Comparison of ENCODE assay signal across 18 cellular contexts in the genomic region with DNA sequence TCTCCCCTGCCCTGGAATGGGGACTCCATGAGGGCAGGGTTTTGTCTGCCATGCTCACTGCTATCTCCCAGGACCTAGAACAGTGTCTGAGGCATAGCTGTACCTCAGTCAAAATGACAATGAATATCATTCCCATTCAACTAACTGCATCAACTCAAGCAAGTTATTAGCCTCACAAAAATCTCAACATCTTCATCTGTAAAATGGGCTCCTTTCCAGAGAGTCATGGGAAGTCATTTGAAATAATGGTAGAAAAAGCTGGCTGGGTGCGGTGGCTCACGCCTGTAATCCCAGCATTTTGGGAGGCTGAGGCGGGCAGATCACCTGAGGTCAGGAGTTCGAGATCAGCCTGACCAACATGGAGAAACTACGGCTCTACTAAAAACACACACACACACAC. TPM values are rescaled to one million over a fixed set of nuclear protein-coding genes. Genes with fewer than 3 reads are reported as not detected.
A peak's percentile ranks its signal among the peaks of the same experiment; 100 is the strongest.
DNase-seq lines count a peak whose midpoint lies in the region; ATAC-seq and TF ChIP-seq lines count a peak whose summit lies in the region.
"Had no signal": no experiment of that assay in that cellular context is flagged by ENCODE, and none has a peak within 500 bp of the region (broad histone marks: within the 10 kb centered on the region; RNA-seq: fewer than 3 reads in every experiment).

No MANE protein-coding gene starts in this region.

- H3K4me3 ChIP-seq in skin epidermis (no peak overlapping the region), body of pancreas (no peak overlapping the region)
- H3K4me3 ChIP-seq: HAP-1 had no signal

- no peaks in the 10 kb centered on the region for H3K27me3 Mint-ChIP-seq in activated CD4-positive, alpha-beta T cell treated with anti-CD3 and anti-CD28 coated beads, Interleukin-2, amount 10 ng/mL, durations not matched to agents 24 days and 14 days
- H3K27me3 Mint-ChIP-seq in activated CD4-positive, alpha-beta memory T cell treated with anti-CD3 and anti-CD28 coated beads, Interleukin-2, amount 10 ng/mL, durations not matched to agents 7 days and 5 days: no peaks in the 10 kb centered on the region
- peaks cover 13% of the 10 kb centered on the region for H3K27me3 Mint-ChIP-seq in glutamatergic neuron (ENCODE audit: unreplicated experiment)

- intact Hi-C loops in activated CD4-positive, alpha-beta T cell treated with anti-CD3 and anti-CD28 coated beads, Interleukin-2, amount 10 ng/mL, durations not matched to agents 24 days and 14 days (cut with micrococcal nuclease): no loop called here
- intact Hi-C loops in body of pancreas (cut with DNase I): no loop called here

- no peak for TF ChIP-seq POLR2A in body of pancreas (IDR thresholded peaks at IDR 0.05)

- H3K36me3 ChIP-seq in body of pancreas (replicated peaks in 1 of 2; ENCODE audit: insufficient read depth in 1 of 2, low read depth in 2 of 2): no peaks in the 10 kb centered on the region
- H3K36me3 ChIP-seq: brain microvascular endothelial cell, HAP-1 had no signal

- WGBS in body of pancreas, 2 donors: 75 to 90% methylated on average over 5 of the region's 5 CpGs

- H3K4me3 Mint-ChIP-seq in activated CD4-positive, alpha-beta T cell treated with anti-CD3 and anti-CD28 coated beads, Interleukin-2, amount 10 ng/mL, durations not matched to agents 24 days and 14 days: peak overlapping the region; percentile 68
- H3K4me3 Mint-ChIP-seq in activated CD4-positive, alpha-beta memory T cell treated with anti-CD3 and anti-CD28 coated beads, Interleukin-2, amount 10 ng/mL, durations not matched to agents 7 days and 5 days: peak overlapping the region; percentile 12
- peak overlapping the region; percentile 12 for H3K4me3 Mint-ChIP-seq in glutamatergic neuron (ENCODE audit: unreplicated experiment)

- CTCF ChIA-PET in activated CD4-positive, alpha-beta memory T cell treated with anti-CD3 and anti-CD28 coated beads, Interleukin-2, amount 10 ng/mL, durations not matched to agents 7 days and 5 days (lab: Charles Lee): interaction anchor here (7.8 kb wide), 1 partner anchor 13 kb away, joined by 90 read pairs; the partner anchor contains the start of gene CDK9

- H3K27ac Mint-ChIP-seq in activated CD4-positive, alpha-beta T cell treated with anti-CD3 and anti-CD28 coated beads, Interleukin-2, amount 10 ng/mL, durations not matched to agents 24 days and 14 days: peak overlapping the region; percentile 84
- peak overlapping the region; percentile 78 for H3K27ac Mint-ChIP-seq in activated CD4-positive, alpha-beta memory T cell treated with anti-CD3 and anti-CD28 coated beads, Interleukin-2, amount 10 ng/mL, durations not matched to agents 7 days and 5 days
- H3K27ac Mint-ChIP-seq in glutamatergic neuron (ENCODE audit: unreplicated experiment): peak overlapping the region; percentile 25

- peaks cover 50% of the 10 kb centered on the region for H3K36me3 Mint-ChIP-seq in activated CD4-positive, alpha-beta T cell treated with anti-CD3 and anti-CD28 coated beads, Interleukin-2, amount 10 ng/mL, durations not matched to agents 24 days and 14 days (ENCODE audit: low read depth)
- peaks cover 89% of the 10 kb centered on the region for H3K36me3 Mint-ChIP-seq in activated CD4-positive, alpha-beta memory T cell treated with anti-CD3 and anti-CD28 coated beads, Interleukin-2, amount 10 ng/mL, durations not matched to agents 7 days and 5 days (ENCODE audit: low read depth)
- H3K36me3 Mint-ChIP-seq in glutamatergic neuron (ENCODE audit: unreplicated experiment): no peaks in the 10 kb centered on the region

- peaks cover 15% of the 10 kb centered on the region for H3K4me1 ChIP-seq in body of pancreas

- H3K9me3 Mint-ChIP-seq in activated CD4-positive, alpha-beta T cell treated with anti-CD3 and anti-CD28 coated beads, Interleukin-2, amount 10 ng/mL, durations not matched to agents 24 days and 14 days: no peaks in the 10 kb centered on the region
- no peaks in the 10 kb centered on the region for H3K9me3 Mint-ChIP-seq in activated CD4-positive, alpha-beta memory T cell treated with anti-CD3 and anti-CD28 coated beads, Interleukin-2, amount 10 ng/mL, durations not matched to agents 7 days and 5 days
- H3K9me3 Mint-ChIP-seq in glutamatergic neuron (ENCODE audit: unreplicated experiment): peaks cover 10% of the 10 kb centered on the region

- no peak for DNase-seq in activated CD4-positive, alpha-beta T cell treated with anti-CD3 and anti-CD28 coated beads, Interleukin-2, amount 10 ng/mL, durations not matched to agents 24 days and 14 days
- no peak for DNase-seq in activated CD4-positive, alpha-beta T cell treated with anti-CD3 and anti-CD28 coated beads, Interleukin-2, amount 50 U/mL, for 1 hour
- DNase-seq in activated CD4-positive, alpha-beta memory T cell treated with anti-CD3 and anti-CD28 coated beads, Interleukin-2, amount 10 ng/mL, durations not matched to agents 7 days and 5 days: no peak
- no peak for DNase-seq in glutamatergic neuron
- no peak for DNase-seq in NCI-H1092 treated with DMSO at 0.1 percent for 48 hours (lab: John Stamatoyannopoulos, UW)
- no peak for DNase-seq in COR-L47 (lab: John Stamatoyannopoulos, UW)
- DNase-seq in body of pancreas: no peak
- DNase-seq: brain microvascular endothelial cell, DMS79, hippocampal formation, midbrain, NCI-H1105 had no signal

- H3K27me3 ChIP-seq in body of pancreas: no peaks in the 10 kb centered on the region
- H3K27me3 ChIP-seq: brain microvascular endothelial cell had no signal

- TF ChIP-seq CTCF in glutamatergic neuron (IDR thresholded peaks at IDR 0.05; ENCODE audit: partially characterized antibody, unreplicated experiment) (no peak), body of pancreas (IDR thresholded peaks at IDR 0.05) (no peak)

- H3K27ac ChIP-seq in skin epidermis: peak overlapping the region in 18 of 21 experiments; percentile 10 to 88 (median 78)
- peak overlapping the region in 1 of 4 donors; percentile 2 for H3K27ac ChIP-seq in body of pancreas

- H3K4me1 Mint-ChIP-seq in activated CD4-positive, alpha-beta T cell treated with anti-CD3 and anti-CD28 coated beads, Interleukin-2, amount 10 ng/mL, durations not matched to agents 24 days and 14 days: peaks cover 67% of the 10 kb centered on the region
- peaks cover 85% of the 10 kb centered on the region for H3K4me1 Mint-ChIP-seq in activated CD4-positive, alpha-beta memory T cell treated with anti-CD3 and anti-CD28 coated beads, Interleukin-2, amount 10 ng/mL, durations not matched to agents 7 days and 5 days
- H3K4me1 Mint-ChIP-seq in glutamatergic neuron (ENCODE audit: low read depth, unreplicated experiment): peaks cover 29% of the 10 kb centered on the region

- POLR2A ChIA-PET in activated CD4-positive, alpha-beta memory T cell treated with anti-CD3 and anti-CD28 coated beads, Interleukin-2, amount 10 ng/mL, durations not matched to agents 7 days and 5 days (lab: Charles Lee): interaction anchor here (1.0 to 4.6 kb wide), 5 partner anchors 9 to 135 kb away, joined by 3 to 77 read pairs (median 6); partner anchors contain the start of genes CDK9, SH2D3C and TOR2A

- no peak for ATAC-seq in body of pancreas

- no peaks in the 10 kb centered on the region for H3K9me3 ChIP-seq in body of pancreas
- H3K9me3 ChIP-seq: HAP-1 had no signal

RNA-seq across cellular contexts. Expression of gene SH2D3C, which starts 9.4 kb away (rescaled TPM):
- total RNA-seq in activated CD4-positive, alpha-beta T cell treated with anti-CD3 and anti-CD28 coated beads, Interleukin-2, amount 10 ng/mL, durations not matched to agents 24 days and 14 days: 22.2 and 23.3 TPM in 2 replicates
- total RNA-seq in activated CD4-positive, alpha-beta memory T cell treated with anti-CD3 and anti-CD28 coated beads, Interleukin-2, amount 10 ng/mL, durations not matched to agents 7 days and 5 days: 10 to 100 TPM; 80.8 to 81.9 TPM
- 71.7 TPM for total RNA-seq in glutamatergic neuron (ENCODE audit: unreplicated experiment)
- total RNA-seq in body of pancreas: 1 to 10 TPM; 3.3 to 4.2 TPM
- total RNA-seq: A673, HT-29 had no signal

RNA-seq across cellular contexts. Expression of gene CDK9, which starts 16.7 kb away (rescaled TPM):
- 79.1 and 96.4 TPM in 2 replicates for total RNA-seq in activated CD4-positive, alpha-beta T cell treated with anti-CD3 and anti-CD28 coated beads, Interleukin-2, amount 10 ng/mL, durations not matched to agents 24 days and 14 days
- 100 to 1,000 TPM; 112 to 115 TPM for total RNA-seq in activated CD4-positive, alpha-beta memory T cell treated with anti-CD3 and anti-CD28 coated beads, Interleukin-2, amount 10 ng/mL, durations not matched to agents 7 days and 5 days
- total RNA-seq in glutamatergic neuron (ENCODE audit: unreplicated experiment) (83.9 TPM), body of pancreas (10 to 100 TPM; 51.4 to 58.7 TPM)

RNA-seq across cellular contexts. Expression of gene FPGS, which starts 33.6 kb away (rescaled TPM):
- total RNA-seq in activated CD4-positive, alpha-beta T cell treated with anti-CD3 and anti-CD28 coated beads, Interleukin-2, amount 10 ng/mL, durations not matched to agents 24 days and 14 days: 126 and 128 TPM in 2 replicates
- total RNA-seq in activated CD4-positive, alpha-beta memory T cell treated with anti-CD3 and anti-CD28 coated beads, Interleukin-2, amount 10 ng/mL, durations not matched to agents 7 days and 5 days: 10 to 100 TPM; 65.6 to 65.8 TPM
- total RNA-seq in glutamatergic neuron (ENCODE audit: unreplicated experiment) (44.2 TPM), body of pancreas (10 to 100 TPM; 58.4 to 80.4 TPM)

RNA-seq across cellular contexts. Expression of gene TOR2A, which starts 34.0 kb away (rescaled TPM):
- total RNA-seq in activated CD4-positive, alpha-beta T cell treated with anti-CD3 and anti-CD28 coated beads, Interleukin-2, amount 10 ng/mL, durations not matched to agents 24 days and 14 days: 20.4 and 21.4 TPM in 2 replicates
- total RNA-seq in activated CD4-positive, alpha-beta memory T cell treated with anti-CD3 and anti-CD28 coated beads, Interleukin-2, amount 10 ng/mL, durations not matched to agents 7 days and 5 days: 10 to 100 TPM; 20.6 to 23.3 TPM
- total RNA-seq in glutamatergic neuron (ENCODE audit: unreplicated experiment) (27.5 TPM), body of pancreas (10 to 100 TPM in 1 of 2 donors, 1 to 10 TPM in 1; 8.3 to 14.2 TPM)

RNA-seq across cellular contexts. Expression of gene TTC16, which starts 53.2 kb away (rescaled TPM):
- not detected in 2 replicates for total RNA-seq in activated CD4-positive, alpha-beta T cell treated with anti-CD3 and anti-CD28 coated beads, Interleukin-2, amount 10 ng/mL, durations not matched to agents 24 days and 14 days
- total RNA-seq in activated CD4-positive, alpha-beta memory T cell treated with anti-CD3 and anti-CD28 coated beads, Interleukin-2, amount 10 ng/mL, durations not matched to agents 7 days and 5 days: 1 to 10 TPM; 5.0 to 5.2 TPM
- total RNA-seq in glutamatergic neuron (ENCODE audit: unreplicated experiment): not detected
- total RNA-seq in body of pancreas: under 1 TPM; under 0.01 to 0.52 TPM
- total RNA-seq: A673, HT-29, NCI-H460, urinary bladder had no signal

Comparison
In these comparisons a context has a peak if more than half of its experiments do, and no peak if none do; other contexts are left out.
1. H3K27ac Mint-ChIP-seq: peak in every context shown above with its lines; median percentile 84 in activated CD4-positive, alpha-beta T cell treated with anti-CD3 and anti-CD28 coated beads, Interleukin-2, amount 10 ng/mL, durations not matched to agents 24 days and 14 days; 78 in activated CD4-positive, alpha-beta memory T cell treated with anti-CD3 and anti-CD28 coated beads, Interleukin-2, amount 10 ng/mL, durations not matched to agents 7 days and 5 days; 25 in glutamatergic neuron.
2. H3K4me3 Mint-ChIP-seq: peak in every context shown above with its lines; median percentile 68 in activated CD4-positive, alpha-beta T cell treated with anti-CD3 and anti-CD28 coated beads, Interleukin-2, amount 10 ng/mL, durations not matched to agents 24 days and 14 days; 12 in activated CD4-positive, alpha-beta memory T cell treated with anti-CD3 and anti-CD28 coated beads, Interleukin-2, amount 10 ng/mL, durations not matched to agents 7 days and 5 days; 12 in glutamatergic neuron.